ENCODE assay signal across 15 cellular contexts in genomic region chr1:229623838-229624237, GRCh38. TPM values are rescaled to one million over a fixed set of nuclear protein-coding genes. Genes with fewer than 3 reads are reported as not detected.
DNase-seq lines count a peak whose midpoint lies in the region; ATAC-seq, FAIRE-seq and TF ChIP-seq lines count a peak whose summit lies in the region.
"Had no signal": no experiment of that assay in that cellular context is flagged by ENCODE, and none has a peak within 500 bp of the region (broad histone marks: within the 10 kb centered on the region; RNA-seq: fewer than 3 reads in every experiment).

No MANE protein-coding gene starts in this region.

- no peaks in the 10 kb centered on the region for H3K9me3 Mint-ChIP-seq in activated CD4-positive, alpha-beta T cell treated with anti-CD3 and anti-CD28 coated beads, Interleukin-2, amount 10 ng/mL, durations not matched to agents 24 days and 14 days
- no peaks in the 10 kb centered on the region for H3K9me3 Mint-ChIP-seq in astrocyte (ENCODE audit: unreplicated experiment)
- H3K9me3 Mint-ChIP-seq in progenitor cell of endocrine pancreas (ENCODE audit: low read depth): no peaks in the 10 kb centered on the region

- peaks cover 2% of the 10 kb centered on the region; the same call in 1 of the 2 replicates for H4K20me1 ChIP-seq in Karpas-422 (ENCODE audit: insufficient read depth, low read depth, low read length)
- peaks cover 75% of the 10 kb centered on the region for H4K20me1 ChIP-seq in astrocyte (ENCODE audit: insufficient read depth, low read length)

- peak overlapping the region; percentile 83 for H3K4me3 ChIP-seq in Karpas-422 (ENCODE audit: low read length)
- H3K4me3 ChIP-seq in astrocyte (ENCODE audit: insufficient read depth, low read depth, low read length): no peak overlapping the region
- peak overlapping the region in 2 of 12 donors; percentile 96 to 97 for H3K4me3 ChIP-seq in heart left ventricle

- H3K9ac ChIP-seq in Karpas-422 (ENCODE audit: low read length) (peak overlapping the region; percentile 89), astrocyte (ENCODE audit: low read length) (no peak overlapping the region)

- peaks cover 56% of the 10 kb centered on the region for H3K4me1 Mint-ChIP-seq in activated CD4-positive, alpha-beta T cell treated with anti-CD3 and anti-CD28 coated beads, Interleukin-2, amount 10 ng/mL, durations not matched to agents 24 days and 14 days
- H3K4me1 Mint-ChIP-seq in astrocyte (ENCODE audit: low read depth, unreplicated experiment) (peaks cover 34% of the 10 kb centered on the region), progenitor cell of endocrine pancreas (ENCODE audit: low read depth) (peaks cover 25% of the 10 kb centered on the region)

- TF ChIP-seq POLR2A in heart left ventricle (IDR thresholded peaks at IDR 0.05): no peak

- TF ChIP-seq CTCF in astrocyte (IDR thresholded peaks at IDR 0.05; ENCODE audit: insufficient read depth, low read depth, low read length) (no peak), progenitor cell of endocrine pancreas (IDR thresholded peaks at IDR 0.05; ENCODE audit: unreplicated experiment) (no peak), RWPE1 (conservative IDR thresholded peaks at IDR 0.05; ENCODE audit: low read depth) (no peak), heart left ventricle (IDR thresholded peaks at IDR 0.05) (no peak)

- no peaks in the 10 kb centered on the region for H3K27me3 Mint-ChIP-seq in activated CD4-positive, alpha-beta T cell treated with anti-CD3 and anti-CD28 coated beads, Interleukin-2, amount 10 ng/mL, durations not matched to agents 24 days and 14 days
- H3K27me3 Mint-ChIP-seq in astrocyte (ENCODE audit: low read depth, unreplicated experiment): no peaks in the 10 kb centered on the region
- H3K27me3 Mint-ChIP-seq in progenitor cell of endocrine pancreas: no peaks in the 10 kb centered on the region

- no peak overlapping the region for H3K27ac Mint-ChIP-seq in activated CD4-positive, alpha-beta T cell treated with anti-CD3 and anti-CD28 coated beads, Interleukin-2, amount 10 ng/mL, durations not matched to agents 24 days and 14 days
- H3K27ac Mint-ChIP-seq in astrocyte (ENCODE audit: unreplicated experiment) (no peak overlapping the region), progenitor cell of endocrine pancreas (no peak overlapping the region)

- H3K4me1 ChIP-seq in Karpas-422 (ENCODE audit: low read length): peaks cover 42% of the 10 kb centered on the region
- H3K4me1 ChIP-seq in astrocyte (ENCODE audit: insufficient read depth, low read length): peaks cover 17% of the 10 kb centered on the region
- H3K4me1 ChIP-seq in heart left ventricle: peaks cover 2 to 68% (median 47%) of the 10 kb centered on the region in 12 donors

- H3K36me3 Mint-ChIP-seq in activated CD4-positive, alpha-beta T cell treated with anti-CD3 and anti-CD28 coated beads, Interleukin-2, amount 10 ng/mL, durations not matched to agents 24 days and 14 days (ENCODE audit: low read depth): peaks cover 16% of the 10 kb centered on the region
- H3K36me3 Mint-ChIP-seq in astrocyte (ENCODE audit: low read depth, unreplicated experiment): peaks cover 3% of the 10 kb centered on the region
- peaks cover 2% of the 10 kb centered on the region for H3K36me3 Mint-ChIP-seq in progenitor cell of endocrine pancreas (ENCODE audit: insufficient read depth)

- WGBS in heart left ventricle, 4 donors: 56 to 89% (median 81%) methylated on average over 1 of the region's 1 CpG

- H3K9me3 ChIP-seq in Karpas-422 (ENCODE audit: low read length) (no peaks in the 10 kb centered on the region), astrocyte (ENCODE audit: insufficient read depth, low read depth, low read length) (no peaks in the 10 kb centered on the region), heart left ventricle (no peaks in the 10 kb centered on the region)
- H3K9me3 ChIP-seq: lower lobe of right lung, vagina had no signal

- POLR2A ChIA-PET in RWPE1 (lab: Yijun Ruan, JAX; ENCODE audit: low non-redundant PET): no interaction called here

- H3K27ac ChIP-seq in Karpas-422 (ENCODE audit: low read length): no peak overlapping the region
- no peak overlapping the region for H3K27ac ChIP-seq in astrocyte (ENCODE audit: low read depth, low read length)
- H3K27ac ChIP-seq in RWPE1: no peak overlapping the region
- H3K27ac ChIP-seq in heart left ventricle: no peak overlapping the region
- H3K27ac ChIP-seq: foreskin keratinocyte, SJSA1, vagina had no signal

- H3K36me3 ChIP-seq in Karpas-422 (ENCODE audit: insufficient read depth, low read length): peaks cover 6% of the 10 kb centered on the region; the same call in 1 of the 2 replicates
- H3K36me3 ChIP-seq in astrocyte (ENCODE audit: insufficient read depth, low read length): no peaks in the 10 kb centered on the region
- H3K36me3 ChIP-seq in heart left ventricle: no peaks in the 10 kb centered on the region
- H3K36me3 ChIP-seq: lower lobe of right lung, vagina had no signal

- H3K4me2 ChIP-seq in Karpas-422 (ENCODE audit: low read depth, low read length, poor library complexity, severe bottlenecking) (peak overlapping the region; percentile 80), astrocyte (ENCODE audit: low read length) (peak overlapping the region; percentile 96)

- ATAC-seq in heart left ventricle: no peak
- ATAC-seq: foreskin keratinocyte, lower lobe of right lung had no signal

- intact Hi-C loops in activated CD4-positive, alpha-beta T cell treated with anti-CD3 and anti-CD28 coated beads, Interleukin-2, amount 10 ng/mL, durations not matched to agents 24 days and 14 days (cut with micrococcal nuclease): loop anchor here (2.0 kb wide), 1 partner anchor 115 kb away; the partner anchor contains the start of gene NUP133
- intact Hi-C loops in heart left ventricle (cut with DNase I): loop anchor here in 4 of 10 donors (2.0 kb wide), 2 partner anchors 65 to 115 kb away; partner anchors contain the start of genes ABCB10 (in 3 of the 4) and NUP133 (in 1 of the 4)

- DNase-seq in activated CD4-positive, alpha-beta T cell treated with anti-CD3 and anti-CD28 coated beads, Interleukin-2, amount 10 ng/mL, durations not matched to agents 24 days and 14 days: no peak
- DNase-seq in activated CD4-positive, alpha-beta T cell treated with anti-CD3 and anti-CD28 coated beads, Interleukin-2, amount 50 U/mL, for 48 hours: no peak
- DNase-seq in Karpas-422 (no peak), astrocyte (ENCODE audit: low read depth) (no peak), progenitor cell of endocrine pancreas (ENCODE audit: low spot score, unreplicated experiment) (no peak), RWPE1 (ENCODE audit: low spot score) (no peak), ecto neural progenitor cell (ENCODE audit: low spot score) (no peak), heart left ventricle (no peak)
- DNase-seq: ACHN, foreskin keratinocyte, GOT3, lower lobe of right lung, NCI-H524 treated with DMSO at 0.1 percent for 48 hours had no signal

- H2AFZ ChIP-seq in Karpas-422 (ENCODE audit: low read length) (no peak overlapping the region), astrocyte (ENCODE audit: low read depth, low read length) (no peak overlapping the region)

- H3K79me2 ChIP-seq in Karpas-422 (ENCODE audit: low read length) (peaks cover 92% of the 10 kb centered on the region), astrocyte (ENCODE audit: insufficient read depth, low read length) (peaks cover 93% of the 10 kb centered on the region)

- peak overlapping the region; percentile 98 for H3K4me3 Mint-ChIP-seq in activated CD4-positive, alpha-beta T cell treated with anti-CD3 and anti-CD28 coated beads, Interleukin-2, amount 10 ng/mL, durations not matched to agents 24 days and 14 days
- H3K4me3 Mint-ChIP-seq in astrocyte (ENCODE audit: unreplicated experiment) (peak overlapping the region; percentile 97), progenitor cell of endocrine pancreas (ENCODE audit: low read depth) (peak overlapping the region; percentile 37)

- no peaks in the 10 kb centered on the region for H3K9me2 ChIP-seq in Karpas-422 (replicated peaks; ENCODE audit: insufficient read depth, low read length)

- CTCF ChIA-PET in RWPE1 (lab: Yijun Ruan, JAX): interaction anchor here (0.6 kb wide), 2 partner anchors 25 to 594 kb away, joined by 3 read pairs; no protein-coding TSS in a partner anchor

- no peak for FAIRE-seq in astrocyte (lab: Jason Lieb, UNC)

- H3K27me3 ChIP-seq in Karpas-422 (ENCODE audit: low read length) (no peaks in the 10 kb centered on the region), astrocyte (ENCODE audit: insufficient read depth, low read length) (no peaks in the 10 kb centered on the region), heart left ventricle (no peaks in the 10 kb centered on the region)
- H3K27me3 ChIP-seq: foreskin keratinocyte, SJSA1, vagina had no signal

RNA-seq across cellular contexts. Expression of gene TAF5L, which starts 2.1 kb away (rescaled TPM):
- total RNA-seq in activated CD4-positive, alpha-beta T cell treated with anti-CD3 and anti-CD28 coated beads, Interleukin-2, amount 10 ng/mL, durations not matched to agents 24 days and 14 days: 29.7 and 30.7 TPM in 2 replicates
- total RNA-seq in Karpas-422 (2014; rRNA removed; shearing (Covaris generic); ENCODE audit: low replicate concordance): 30.7 and 32.6 TPM in 2 replicates
- total RNA-seq in astrocyte (23.5 and 26.7 TPM in 2 replicates), progenitor cell of endocrine pancreas (21.0 and 21.4 TPM in 2 replicates), heart left ventricle (10 to 100 TPM in 6 of 9 donors, 1 to 10 TPM in 3; 7.1 to 15.4 (median 11.1) TPM)
- 10 to 100 TPM in 1 of 2 donors, 1 to 10 TPM in 1; 4.4 to 14.4 TPM for polyA plus RNA-seq in heart left ventricle

RNA-seq across cellular contexts. Expression of gene URB2, which starts 2.2 kb away (rescaled TPM):
- total RNA-seq in activated CD4-positive, alpha-beta T cell treated with anti-CD3 and anti-CD28 coated beads, Interleukin-2, amount 10 ng/mL, durations not matched to agents 24 days and 14 days: 35.8 and 37.1 TPM in 2 replicates
- 14.1 and 15.0 TPM in 2 replicates for total RNA-seq in Karpas-422 (2014; rRNA removed; shearing (Covaris generic); ENCODE audit: low replicate concordance)
- 9.5 and 9.7 TPM in 2 replicates for total RNA-seq in astrocyte
- total RNA-seq in progenitor cell of endocrine pancreas: 16.2 and 16.5 TPM in 2 replicates
- total RNA-seq in heart left ventricle: 1 to 10 TPM; 2.6 to 6.7 (median 5.0) TPM
- 1 to 10 TPM; 1.4 to 5.9 TPM for polyA plus RNA-seq in heart left ventricle

Comparison
In these comparisons a context has a peak if more than half of its experiments do, and no peak if none do; other contexts are left out.
1. H3K4me3 Mint-ChIP-seq: peak in every context shown above with its lines; median percentile 98 in activated CD4-positive, alpha-beta T cell treated with anti-CD3 and anti-CD28 coated beads, Interleukin-2, amount 10 ng/mL, durations not matched to agents 24 days and 14 days; 97 in astrocyte; 37 in progenitor cell of endocrine pancreas.